In genomic region chr20:33739493-33739892, GRCh38 we compare ENCODE assay signal across 21 cellular contexts. TPM values are rescaled to one million over a fixed set of nuclear protein-coding genes. Genes with fewer than 3 reads are reported as not detected.
"Had no signal": no experiment of that assay in that cellular context is flagged by ENCODE, and none has a peak within 500 bp of the region (broad histone marks: within the 10 kb centered on the region; RNA-seq: fewer than 3 reads in every experiment).

No MANE protein-coding gene starts in this region.

- H3K9ac ChIP-seq: SK-N-SH had no signal

- H3K27ac ChIP-seq: RWPE1 had no signal

- DNase-seq: Karpas-422, KG1, MG63, NCI-H1092 treated with DMSO at 0.1 percent for 48 hours, NCI-H1436, NCI-H187, NCI-H2029, NCI-H2081 treated with DMSO at 0.1 percent for 48 hours, NCI-H2171, NCI-H226, NCI-H446, NCI-H510A, NCI-H524 treated with DMSO at 0.1 percent for 48 hours, NCI-H69, NCI-H774, PC-3, SHP77, SK-N-SH, SW 1271 had no signal

- H3K4me3 ChIP-seq: MG63 had no signal

- ATAC-seq: Panc1, PC-3 had no signal

- H3K4me2 ChIP-seq: SK-N-SH had no signal

- H3K27me3 ChIP-seq: MG63 had no signal

RNA-seq across cellular contexts. Expression of gene PXMP4, which starts 19.4 kb away (rescaled TPM):
- total RNA-seq: PC-3 had no signal
